In the genomic region with DNA sequence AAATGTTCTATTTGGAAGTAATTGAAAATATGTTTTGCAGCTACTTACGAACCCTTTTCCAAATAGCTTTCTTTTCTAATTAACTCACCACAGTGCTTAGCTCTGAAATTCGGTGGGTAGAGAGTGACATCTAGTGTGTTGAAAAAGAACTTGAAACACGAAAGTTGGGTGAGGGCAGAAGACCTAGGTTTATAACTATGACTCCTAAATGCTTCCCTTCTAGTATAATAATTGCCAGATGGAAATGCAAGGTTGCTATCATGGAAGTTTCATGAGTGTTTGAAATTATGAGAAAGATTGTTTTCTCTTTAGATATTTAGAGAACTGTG, we compare ENCODE assay signal across 9 cellular contexts.
A peak's percentile ranks its signal among the peaks of the same experiment; 100 is the strongest.
DNase-seq lines count a peak whose midpoint lies in the region; ATAC-seq and TF ChIP-seq lines count a peak whose summit lies in the region.
"Had no signal": no experiment of that assay in that cellular context is flagged by ENCODE, and none has a peak within 500 bp of the region (broad histone marks: within the 10 kb centered on the region; RNA-seq: fewer than 3 reads in every experiment).

No MANE protein-coding gene starts in this region.

- H3F3A ChIP-seq in DOHH2 (ENCODE audit: control insufficient read depth, insufficient read depth) = no peaks in the 10 kb centered on the region

- TF ChIP-seq POLR2A in uterus (IDR thresholded peaks at IDR 0.05) = no peak

- H3K27ac ChIP-seq in DOHH2 (ENCODE audit: low read depth, low read length) (no peak overlapping the region), iPS-20b (ENCODE audit: low read length) (no peak overlapping the region), uterus (no peak overlapping the region), aorta (ENCODE audit: low read depth in 1 of 2, low read length in 2 of 2) (no peak overlapping the region)

- H3K9me2 ChIP-seq in DOHH2 (replicated peaks; ENCODE audit: control insufficient read depth, low read length) = no peaks in the 10 kb centered on the region

- peak; percentile 52 for TF ChIP-seq CTCF in DOHH2 (IDR thresholded peaks at IDR 0.05; ENCODE audit: low read depth, low read length, poor library complexity, severe bottlenecking)
- peak; percentile 43 to 68 (median 56) for TF ChIP-seq CTCF in uterus (IDR thresholded peaks at IDR 0.05)

- intact Hi-C loops in uterus (cut with DNase I; ENCODE audit: low total_unique reads) = no loop called here
- intact Hi-C loops in aorta (cut with DNase I) = no loop called here

- DNase-seq in NCI-H1694 (lab: John Stamatoyannopoulos, UW) = peak; percentile 23
- peak; percentile 41 for DNase-seq in amniotic stem cell (lab: John Stamatoyannopoulos, UW)
- no peak for DNase-seq in uterus
- DNase-seq in aorta = no peak
- DNase-seq: activated B cell treated with CpG ODN at 0.5 μM for 24 hours had no signal

- no peak overlapping the region for H3K4me3 ChIP-seq in DOHH2 (ENCODE audit: low read length)
- H3K4me3 ChIP-seq in iPS-20b (ENCODE audit: low read length) = no peak overlapping the region
- H3K4me3 ChIP-seq in uterus = no peak overlapping the region
- no peak overlapping the region for H3K4me3 ChIP-seq in aorta (ENCODE audit: low read length in 2 of 2)

- WGBS in aorta, 2 donors = 1 to 3% methylated on average over 3 of the region's 3 CpGs

- peaks cover 19% of the 10 kb centered on the region for H3K27me3 ChIP-seq in DOHH2 (ENCODE audit: control insufficient read depth, low read length)
- no peaks in the 10 kb centered on the region for H3K27me3 ChIP-seq in iPS-20b (ENCODE audit: insufficient read depth, low read length)
- H3K27me3 ChIP-seq in uterus = no peaks in the 10 kb centered on the region
- no peaks in the 10 kb centered on the region for H3K27me3 ChIP-seq in aorta (ENCODE audit: control insufficient read depth in 1 of 2, insufficient read depth in 2 of 2, low read length in 1 of 2)

- no peak overlapping the region for H3K4me2 ChIP-seq in DOHH2 (ENCODE audit: low read length)

- ATAC-seq in GM21723 (IDR thresholded peaks at IDR 0.05; ENCODE audit: unreplicated experiment) = peak; percentile 73
- ATAC-seq in aorta (ENCODE audit: low FRiP score) = no peak
- no peak for ATAC-seq in HG03439 (IDR thresholded peaks at IDR 0.05; ENCODE audit: unreplicated experiment)

- H3K9me3 ChIP-seq in DOHH2 (ENCODE audit: control insufficient read depth, insufficient read depth, low read length) = no peaks in the 10 kb centered on the region
- no peaks in the 10 kb centered on the region for H3K9me3 ChIP-seq in iPS-20b (ENCODE audit: insufficient read depth, low read depth, low read length)
- H3K9me3 ChIP-seq in uterus = no peaks in the 10 kb centered on the region
- H3K9me3 ChIP-seq in aorta (ENCODE audit: control insufficient read depth, low read length) = no peaks in the 10 kb centered on the region

- H3K36me3 ChIP-seq in DOHH2 (ENCODE audit: control insufficient read depth, low read length) (no peaks in the 10 kb centered on the region), iPS-20b (ENCODE audit: insufficient read depth, low read depth, low read length) (no peaks in the 10 kb centered on the region), uterus (no peaks in the 10 kb centered on the region), aorta (ENCODE audit: control insufficient read depth in 1 of 2, insufficient read depth in 2 of 2, low read length in 1 of 2) (no peaks in the 10 kb centered on the region)

- no peaks in the 10 kb centered on the region for H3K4me1 ChIP-seq in DOHH2 (ENCODE audit: control insufficient read depth, low read length)
- peaks cover 7% of the 10 kb centered on the region; the same call in 1 of the 2 replicates for H3K4me1 ChIP-seq in iPS-20b (ENCODE audit: insufficient read depth, low read length)
- H3K4me1 ChIP-seq in uterus = peaks cover 0 to 9% of the 10 kb centered on the region in 2 donors
- H3K4me1 ChIP-seq in aorta (ENCODE audit: control insufficient read depth in 1 of 2, insufficient read depth in 2 of 2, low read length in 2 of 2) = no peaks in the 10 kb centered on the region

- no peaks in the 10 kb centered on the region for H4K20me1 ChIP-seq in DOHH2 (ENCODE audit: control insufficient read depth, insufficient read depth, low read depth, low read length)

- H3K9ac ChIP-seq in iPS-20b (ENCODE audit: low read depth, low read length) = peak overlapping the region; percentile 12; the same call in 1 of the 2 replicates

- H3K79me2 ChIP-seq in DOHH2 (ENCODE audit: control insufficient read depth, low read length) = no peaks in the 10 kb centered on the region

Comparison
In these comparisons a context has a peak if more than half of its experiments do, and no peak if none do; other contexts are left out.
1. DNase-seq: peak in NCI-H1694 (single experiment) and amniotic stem cell (single experiment); none in uterus (0 of 2) and aorta (0 of 2).